21 cellular contexts compared by ENCODE assay signal in the genomic region with DNA sequence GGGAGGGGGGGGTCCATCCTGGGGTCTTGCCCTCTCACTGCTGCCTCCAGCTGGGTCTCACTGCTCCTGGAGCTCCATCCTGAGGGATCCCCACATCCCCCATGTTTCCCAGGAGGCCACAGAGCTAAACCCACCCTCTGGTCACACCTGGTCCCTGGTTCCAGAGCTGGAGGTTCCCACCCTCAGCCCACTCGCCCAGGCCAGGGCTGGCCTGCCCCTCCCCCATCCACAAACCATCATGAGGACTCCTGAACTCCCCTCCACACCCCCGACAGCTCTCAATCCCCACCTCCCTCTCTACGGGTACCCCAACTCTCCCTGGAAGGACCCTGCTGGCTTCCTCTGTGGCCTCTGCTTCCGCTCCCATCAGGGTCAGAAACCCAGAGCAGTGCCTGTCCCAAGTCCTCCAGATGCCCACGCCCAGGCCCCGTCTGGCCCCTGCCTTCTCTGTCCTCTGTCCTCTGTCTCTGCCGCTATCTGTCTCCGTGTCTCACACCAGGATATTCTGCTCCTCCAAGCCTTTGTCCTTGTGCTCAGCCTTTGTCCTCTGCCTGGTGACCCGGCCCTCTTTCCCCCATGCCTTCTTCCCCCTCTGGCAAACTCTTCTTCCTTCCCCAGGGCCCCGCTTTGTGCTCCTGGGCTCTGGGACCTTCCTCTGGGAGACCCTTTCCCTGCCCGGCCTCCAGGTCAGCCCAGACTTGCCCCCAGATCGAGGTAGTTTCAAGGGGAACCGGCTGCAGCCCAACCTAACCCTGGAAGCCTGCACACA.
A peak's percentile ranks its signal among the peaks of the same experiment; 100 is the strongest.
DNase-seq lines count a peak whose midpoint lies in the region; ATAC-seq and TF ChIP-seq lines count a peak whose summit lies in the region.
"Had no signal": no experiment of that assay in that cellular context is flagged by ENCODE, and none has a peak within 500 bp of the region (broad histone marks: within the 10 kb centered on the region; RNA-seq: fewer than 3 reads in every experiment).

No MANE protein-coding gene starts in this region.

- no peaks in the 10 kb centered on the region for H3K9me3 ChIP-seq in NT2/D1 (ENCODE audit: insufficient read depth, low read length)
- H3K9me3 ChIP-seq in endodermal cell (ENCODE audit: control insufficient read depth, low read length), result no peaks in the 10 kb centered on the region
- no peaks in the 10 kb centered on the region for H3K9me3 ChIP-seq in transverse colon
- H3K9me3 ChIP-seq: A549; BLaER1 treated with 17β-estradiol and CSF1 and Interleukin-3, amounts not matched to agents 10 nM and 100 nM; Peyer's patch; SK-N-SH had no signal

- H3K4me1 ChIP-seq in NT2/D1 (ENCODE audit: insufficient read depth, insufficient read length), result peaks cover 40% of the 10 kb centered on the region
- no peaks in the 10 kb centered on the region for H3K4me1 ChIP-seq in endodermal cell (ENCODE audit: control insufficient read depth, insufficient read depth, low read length)
- no peaks in the 10 kb centered on the region for H3K4me1 ChIP-seq in transverse colon
- H3K4me1 ChIP-seq: A549, Peyer's patch had no signal

- DNase-seq in NT2/D1 (ENCODE audit: low read depth, low spot score) (no peak), endodermal cell (peak; percentile 60), nephron progenitor cell (no peak), NOMO-1 (lab: John Stamatoyannopoulos, UW; ENCODE audit: unreplicated experiment in 2 of 2) (no peak), inferior parietal cortex (ENCODE audit: extremely low spot score) (no peak), transverse colon (no peak)
- DNase-seq: AML-193; CD4-positive, alpha-beta T cell; HFFc6; MM.1S; NCI-H2029; NCI-H446; NCI-H524 treated with DMSO at 0.1 percent for 48 hours; NCI-H774; Peyer's patch; SK-N-SH had no signal

- TF ChIP-seq CTCF in endodermal cell (conservative IDR thresholded peaks at IDR 0.05) (no peak), nephron progenitor cell (IDR thresholded peaks at IDR 0.05) (no peak), transverse colon (IDR thresholded peaks at IDR 0.05) (no peak)

- H3K36me3 ChIP-seq in NT2/D1 (ENCODE audit: insufficient read depth, insufficient read length, low read length) (no peaks in the 10 kb centered on the region), endodermal cell (ENCODE audit: control insufficient read depth, insufficient read depth, low read length) (no peaks in the 10 kb centered on the region), transverse colon (no peaks in the 10 kb centered on the region)
- H3K36me3 ChIP-seq: BLaER1 treated with 17β-estradiol and CSF1 and Interleukin-3, amounts not matched to agents 10 nM and 100 nM; Peyer's patch had no signal

- H3K27me3 ChIP-seq in NT2/D1 (ENCODE audit: insufficient read depth, insufficient read length), result peaks cover 6% of the 10 kb centered on the region
- H3K27me3 ChIP-seq in endodermal cell (ENCODE audit: control insufficient read depth, insufficient read depth, low read length, poor library complexity, severe bottlenecking), result no peaks in the 10 kb centered on the region
- peaks cover 22% of the 10 kb centered on the region for H3K27me3 ChIP-seq in transverse colon
- H3K27me3 ChIP-seq: BLaER1 treated with 17β-estradiol and CSF1 and Interleukin-3, amounts not matched to agents 10 nM and 100 nM; Peyer's patch had no signal

- no peak for TF ChIP-seq EP300 in transverse colon (IDR thresholded peaks at IDR 0.05; ENCODE audit: low read depth)

- peaks cover 4% of the 10 kb centered on the region for H3K27me3 Mint-ChIP-seq in endodermal cell (ENCODE audit: insufficient read depth)
- H3K27me3 Mint-ChIP-seq in nephron progenitor cell (ENCODE audit: low read depth, poor library complexity), result peaks cover 15% of the 10 kb centered on the region

- 62 to 75% methylated on average over 7 to 13 of the region's 13 CpGs for WGBS in endodermal cell (ENCODE audit: insufficient coverage in 1 of 2, insufficient read length in 1 of 2), 2 experiments
- 52 to 67% methylated on average over 3 to 13 of the region's 13 CpGs for WGBS in transverse colon (ENCODE audit: low coverage in 1 of 2), 2 donors

- peaks cover 19% of the 10 kb centered on the region for H3K4me1 Mint-ChIP-seq in endodermal cell
- H3K4me1 Mint-ChIP-seq in nephron progenitor cell, result no peaks in the 10 kb centered on the region

- H3K9ac ChIP-seq in NT2/D1 (ENCODE audit: insufficient read length, low read depth) (peak overlapping the region; percentile 22), endodermal cell (ENCODE audit: extremely low read depth, low read length, poor library complexity, severe bottlenecking) (no peak overlapping the region)
- H3K9ac ChIP-seq: BLaER1 treated with 17β-estradiol and CSF1 and Interleukin-3, amounts not matched to agents 10 nM and 100 nM; KMS-11; SK-N-SH had no signal

- H3K4me3 ChIP-seq in NT2/D1 (ENCODE audit: insufficient read length, low read depth), result no peak overlapping the region
- H3K4me3 ChIP-seq in endodermal cell (ENCODE audit: low read length), result no peak overlapping the region
- no peak overlapping the region for H3K4me3 ChIP-seq in transverse colon
- H3K4me3 ChIP-seq: A549; BLaER1 treated with 17β-estradiol and CSF1 and Interleukin-3, amounts not matched to agents 10 nM and 100 nM; Peyer's patch had no signal

- H3K4me3 Mint-ChIP-seq in endodermal cell, result no peak overlapping the region
- no peak overlapping the region for H3K4me3 Mint-ChIP-seq in nephron progenitor cell
- H3K4me3 Mint-ChIP-seq: CD4-positive, alpha-beta T cell; HFFc6; IgD-negative memory B cell had no signal

- ATAC-seq in GM19023 (IDR thresholded peaks at IDR 0.05; ENCODE audit: unreplicated experiment), result no peak
- ATAC-seq: A549 had no signal

- H3K36me3 Mint-ChIP-seq in endodermal cell (ENCODE audit: low read depth), result no peaks in the 10 kb centered on the region
- no peaks in the 10 kb centered on the region for H3K36me3 Mint-ChIP-seq in nephron progenitor cell (ENCODE audit: low read depth)

- intact Hi-C loops in transverse colon (cut with DNase I; ENCODE audit: low total_unique reads), result no loop called here

- H3K27ac Mint-ChIP-seq in endodermal cell (peak overlapping the region; percentile 62), nephron progenitor cell (peak overlapping the region; percentile 46)
- H3K27ac Mint-ChIP-seq: CD4-positive, alpha-beta T cell; HFFc6; IgD-negative memory B cell had no signal

- H3K27ac ChIP-seq in endodermal cell (ENCODE audit: low read depth, low read length) (peak overlapping the region; percentile 69), transverse colon (no peak overlapping the region)
- H3K27ac ChIP-seq: A549; BLaER1 treated with 17β-estradiol and CSF1 and Interleukin-3, amounts not matched to agents 10 nM and 100 nM; KMS-11; Peyer's patch had no signal

- no peak for TF ChIP-seq POLR2A in transverse colon (IDR thresholded peaks at IDR 0.05)

- H3K9me3 Mint-ChIP-seq in endodermal cell (no peaks in the 10 kb centered on the region), nephron progenitor cell (no peaks in the 10 kb centered on the region)
- H3K9me3 Mint-ChIP-seq: CD4-positive, alpha-beta T cell; HFFc6; IgD-negative memory B cell had no signal

- in situ Hi-C loops in transverse colon (cut with MboI; ENCODE audit: low pct_ligation_motif_present in 1 of 4, low pct_unique_long_range_greater_than_20kb in 1 of 4, low sequenced_read_pairs in 3 of 4), result no loop called here
